ENCODE assay signal across 8 cellular contexts in genomic region chr11:107565955-107566501, GRCh38. TPM values are rescaled to one million over a fixed set of nuclear protein-coding genes. Genes with fewer than 3 reads are reported as not detected.
DNase-seq lines count a peak whose midpoint lies in the region; ATAC-seq and TF ChIP-seq lines count a peak whose summit lies in the region.
"Not testable (repeated sequence)": the region's sequence is repeated elsewhere in the genome, so short reads cannot be mapped to it uniquely, and the experiment has no call there.

No MANE protein-coding gene starts in this region.

- H3K4me1 ChIP-seq in Peyer's patch (peaks cover 0 to 25% (median 2%) of the 10 kb centered on the region in 4 donors), upper lobe of left lung (peaks cover 12 to 28% (median 18%) of the 10 kb centered on the region in 4 donors)
- H3K4me1 ChIP-seq in endocrine pancreas (ENCODE audit: control insufficient read depth, insufficient read depth, low read length) = not testable (repeated sequence)

- not testable (repeated sequence) for H3K36me3 Mint-ChIP-seq in activated naive CD4-positive, alpha-beta T cell treated with anti-CD3 and anti-CD28 coated beads, Interleukin-2, amount 10 ng/mL, durations not matched to agents 7 days and 5 days; osteocyte (ENCODE audit: unreplicated experiment)

- not testable (repeated sequence) for TF ChIP-seq POLR2A in Peyer's patch (IDR thresholded peaks at IDR 0.05); upper lobe of left lung (IDR thresholded peaks at IDR 0.05)

- H3K36me3 ChIP-seq in Peyer's patch; endocrine pancreas (ENCODE audit: control insufficient read depth, insufficient read depth, low read length); kidney epithelial cell (ENCODE audit: control insufficient read depth, insufficient read depth, low read length); upper lobe of left lung: not testable (repeated sequence)

- H3K4me1 Mint-ChIP-seq in activated naive CD4-positive, alpha-beta T cell treated with anti-CD3 and anti-CD28 coated beads, Interleukin-2, amount 10 ng/mL, durations not matched to agents 7 days and 5 days = peaks cover 44% of the 10 kb centered on the region
- peaks cover 28% of the 10 kb centered on the region for H3K4me1 Mint-ChIP-seq in osteocyte (ENCODE audit: unreplicated experiment)

- not testable (repeated sequence) for TF ChIP-seq CTCF in GM12865 (IDR thresholded peaks at IDR 0.05; ENCODE audit: insufficient read depth, low read depth, low read length, missing control alignments); Peyer's patch (IDR thresholded peaks at IDR 0.05); kidney epithelial cell (IDR thresholded peaks at IDR 0.05; ENCODE audit: insufficient read depth, low read length, poor library complexity, severe bottlenecking); osteocyte (IDR thresholded peaks at IDR 0.05); upper lobe of left lung (IDR thresholded peaks at IDR 0.05)

- H3K9me3 ChIP-seq in Peyer's patch; endocrine pancreas (ENCODE audit: control insufficient read depth, low read length); upper lobe of left lung: not testable (repeated sequence)

- TF ChIP-seq EP300 in upper lobe of left lung (IDR thresholded peaks at IDR 0.05) = not testable (repeated sequence)

- peak overlapping the region; percentile 92 for H3K27ac Mint-ChIP-seq in activated naive CD4-positive, alpha-beta T cell treated with anti-CD3 and anti-CD28 coated beads, Interleukin-2, amount 10 ng/mL, durations not matched to agents 7 days and 5 days
- H3K27ac Mint-ChIP-seq in osteocyte (ENCODE audit: unreplicated experiment) = peak overlapping the region; percentile 96

- peak overlapping the region; percentile 86 for H3K9ac ChIP-seq in endocrine pancreas (ENCODE audit: control insufficient read depth, insufficient read depth, low read length)

- H3K27me3 Mint-ChIP-seq in activated naive CD4-positive, alpha-beta T cell treated with anti-CD3 and anti-CD28 coated beads, Interleukin-2, amount 10 ng/mL, durations not matched to agents 7 days and 5 days = not testable (repeated sequence)
- H3K27me3 Mint-ChIP-seq in osteocyte (ENCODE audit: unreplicated experiment) = peaks cover 25% of the 10 kb centered on the region

- peak; percentile 3 for ATAC-seq in HG03064 (IDR thresholded peaks at IDR 0.05; ENCODE audit: low read depth, unreplicated experiment)
- ATAC-seq in upper lobe of left lung (ENCODE audit: low FRiP score in 2 of 2) = not testable (repeated sequence)

- peak overlapping the region; percentile 74 to 79 (median 77) for H3K27ac ChIP-seq in Peyer's patch
- peak overlapping the region; percentile 80 to 90 (median 86) for H3K27ac ChIP-seq in upper lobe of left lung

- not testable (repeated sequence) for H3K9me3 Mint-ChIP-seq in activated naive CD4-positive, alpha-beta T cell treated with anti-CD3 and anti-CD28 coated beads, Interleukin-2, amount 10 ng/mL, durations not matched to agents 7 days and 5 days; osteocyte (ENCODE audit: unreplicated experiment)

- 62 to 70% methylated on average over 9 of the region's 9 CpGs for WGBS in upper lobe of left lung, 2 donors

- CTCF ChIA-PET in activated naive CD4-positive, alpha-beta T cell treated with anti-CD3 and anti-CD28 coated beads, Interleukin-2, amount 10 ng/mL, durations not matched to agents 7 days and 5 days (lab: Charles Lee) = interaction anchor here (1.4 to 7.1 kb wide), 3 partner anchors 17 to 123 kb away, joined by 3 to 49 read pairs (median 3); no protein-coding TSS in a partner anchor

- H3K27me3 ChIP-seq in Peyer's patch; endocrine pancreas (ENCODE audit: control insufficient read depth, insufficient read depth, low read length); kidney epithelial cell (ENCODE audit: control insufficient read depth, insufficient read depth, low read length); upper lobe of left lung: not testable (repeated sequence)

- peak overlapping the region; percentile 93 for H3K4me3 Mint-ChIP-seq in activated naive CD4-positive, alpha-beta T cell treated with anti-CD3 and anti-CD28 coated beads, Interleukin-2, amount 10 ng/mL, durations not matched to agents 7 days and 5 days
- H3K4me3 Mint-ChIP-seq in osteocyte (ENCODE audit: unreplicated experiment) = peak overlapping the region; percentile 95

- not testable (repeated sequence) for DNase-seq in GM12865 (ENCODE audit: low read depth); Peyer's patch; activated naive CD4-positive, alpha-beta T cell treated with anti-CD3 and anti-CD28 coated beads, Interleukin-2, amount 10 ng/mL, durations not matched to agents 7 days and 5 days; kidney epithelial cell (ENCODE audit: low read depth); osteocyte (ENCODE audit: extremely low spot score, unreplicated experiment); upper lobe of left lung

- H3K4me3 ChIP-seq in GM12865 (ENCODE audit: low read depth, low read length) = peak overlapping the region; percentile 86
- peak overlapping the region; percentile 69 to 92 (median 82) for H3K4me3 ChIP-seq in Peyer's patch
- H3K4me3 ChIP-seq in endocrine pancreas (ENCODE audit: control insufficient read depth, insufficient read depth, low read length) = peak overlapping the region; percentile 80
- peak overlapping the region; percentile 68 for H3K4me3 ChIP-seq in kidney epithelial cell (ENCODE audit: low read depth, low read length)
- peak overlapping the region; percentile 87 to 92 (median 90) for H3K4me3 ChIP-seq in upper lobe of left lung

RNA-seq across cellular contexts. Expression of gene ALKBH8, which starts 0.5 kb away (rescaled TPM):
- total RNA-seq in Peyer's patch (10 to 100 TPM in 1 of 4 donors, 1 to 10 TPM in 3; 1.8 to 15.7 (median 4.8) TPM), kidney epithelial cell (7.1 and 7.2 TPM in 2 replicates), osteocyte (5.0 and 7.0 TPM in 2 replicates), upper lobe of left lung (10 to 100 TPM in 1 of 6 donors, 1 to 10 TPM in 5; 2.1 to 10.9 (median 6.5) TPM)

RNA-seq across cellular contexts. Expression of gene ELMOD1, which starts 24.9 kb away (rescaled TPM):
- total RNA-seq in Peyer's patch (not detected), kidney epithelial cell (0.07 and 0.21 TPM in 2 replicates), osteocyte (not detected in 2 replicates), upper lobe of left lung (1 to 10 TPM in 2 of 6 donors, under 1 TPM in 2, not detected in 2; 0.15 to 2.3 (median 0.81) TPM)
